Comparison of ENCODE assay signal across 8 cellular contexts in genomic region chr17:31318298-31319190, GRCh38. TPM values are rescaled to one million over a fixed set of nuclear protein-coding genes. Genes with fewer than 3 reads are reported as not detected.
DNase-seq lines count a peak whose midpoint lies in the region; ATAC-seq and TF ChIP-seq lines count a peak whose summit lies in the region.

No MANE protein-coding gene starts in this region.

- H3K9me3 ChIP-seq in KOPT-K1 (ENCODE audit: insufficient read depth, low read length, poor library complexity, severe bottlenecking), result no peaks in the 10 kb centered on the region

- no peak overlapping the region for H3K4me3 ChIP-seq in urinary bladder (ENCODE audit: low read depth, low read length)

- TF ChIP-seq CTCF in natural killer cell (IDR thresholded peaks at IDR 0.05), result no peak

- no peaks in the 10 kb centered on the region for H3K36me3 Mint-ChIP-seq in natural killer cell

- H3K27ac ChIP-seq in KOPT-K1 (ENCODE audit: low read depth, low read length, poor library complexity, severe bottlenecking), result peak overlapping the region; percentile 86
- peak overlapping the region; percentile 59 for H3K27ac ChIP-seq in urinary bladder (ENCODE audit: low read depth)

- no peaks in the 10 kb centered on the region for H3K27me3 Mint-ChIP-seq in natural killer cell (ENCODE audit: low read depth in 2 of 2)

- WGBS in urinary bladder, result 70% methylated on average over 11 of the region's 11 CpGs

- peak overlapping the region; percentile 80 for H3K4me3 Mint-ChIP-seq in natural killer cell

- DNase-seq in activated CD4-positive, alpha-beta T cell treated with anti-CD3 and anti-CD28 coated beads, Interleukin-2, amount 50 U/mL, for 4 hours, result peak; percentile 31 to 35
- DNase-seq in effector CD8-positive, alpha-beta T cell (lab: John Stamatoyannopoulos, UW), result peak; percentile 10
- no peak for DNase-seq in natural killer cell
- DNase-seq in NCI-H2227 treated with DMSO at 0.1 percent for 48 hours (lab: John Stamatoyannopoulos, UW), result no peak
- DNase-seq in NCI-H2227 (lab: John Stamatoyannopoulos, UW; ENCODE audit: unreplicated experiment), result no peak

- peak; percentile 40 for ATAC-seq in GM18517 (IDR thresholded peaks at IDR 0.05; ENCODE audit: unreplicated experiment)
- peak; percentile 20 to 27 (median 22) for ATAC-seq in natural killer cell

- H3K36me3 ChIP-seq in KOPT-K1 (ENCODE audit: insufficient read depth, low read length) (no peaks in the 10 kb centered on the region), urinary bladder (ENCODE audit: insufficient read depth) (no peaks in the 10 kb centered on the region)

- intact Hi-C loops in natural killer cell (cut with micrococcal nuclease), result no loop called here

- no peaks in the 10 kb centered on the region for H3K4me1 ChIP-seq in urinary bladder (ENCODE audit: insufficient read depth)

- peaks cover 42 to 54% of the 10 kb centered on the region in 2 donors for H3K4me1 Mint-ChIP-seq in natural killer cell

- H3K9me3 Mint-ChIP-seq in natural killer cell, result no peaks in the 10 kb centered on the region

- H3K27ac Mint-ChIP-seq in natural killer cell, result peak overlapping the region; percentile 89 to 93

RNA-seq across cellular contexts. Expression of gene EVI2A, which starts 2.9 kb away (rescaled TPM):
- 10 to 100 TPM; 20.9 to 33.0 (median 32.4) TPM for total RNA-seq in natural killer cell
- 6.9 TPM for total RNA-seq in urinary bladder
- 7.8 TPM for polyA plus RNA-seq in urinary bladder

RNA-seq across cellular contexts. Expression of gene EVI2B, which starts 4.7 kb away (rescaled TPM):
- 100 to 1,000 TPM in 1 of 3 donors, 10 to 100 TPM in 2; 89.6 to 103 (median 98.9) TPM for total RNA-seq in natural killer cell
- 2.6 TPM for total RNA-seq in urinary bladder
- 7.6 TPM for polyA plus RNA-seq in urinary bladder

RNA-seq across cellular contexts. Expression of gene OMG, which starts 21.5 kb away (rescaled TPM):
- 1 to 10 TPM in 2 of 3 donors, under 1 TPM in 1; 0.96 to 2.8 (median 1.3) TPM for total RNA-seq in natural killer cell
- 1.5 TPM for total RNA-seq in urinary bladder
- polyA plus RNA-seq in urinary bladder, result 0.20 TPM

Comparison
In these comparisons a context has a peak if more than half of its experiments do, and no peak if none do; other contexts are left out.
1. DNase-seq: peak in activated CD4-positive, alpha-beta T cell treated with anti-CD3 and anti-CD28 coated beads, Interleukin-2, amount 50 U/mL, for 4 hours (2 of 2) and effector CD8-positive, alpha-beta T cell (single experiment); none in natural killer cell (single experiment), NCI-H2227 treated with DMSO at 0.1 percent for 48 hours (single experiment) and NCI-H2227 (single experiment).
2. RNA of gene EVI2B, which starts 4.7 kb away (total RNA-seq): 89.6 to 103 TPM in natural killer cell; 2.6 TPM in urinary bladder (single experiment); every median in the first group is over 10 times any median in the second.